Comparison of ENCODE assay signal across 23 cellular contexts in genomic region chr2:240672076-240672700, GRCh38. TPM values are rescaled to one million over a fixed set of nuclear protein-coding genes. Genes with fewer than 3 reads are reported as not detected.
DNase-seq lines count a peak whose midpoint lies in the region; ATAC-seq and TF ChIP-seq lines count a peak whose summit lies in the region.
"Had no signal": no experiment of that assay in that cellular context is flagged by ENCODE, and none has a peak within 500 bp of the region (broad histone marks: within the 10 kb centered on the region; RNA-seq: fewer than 3 reads in every experiment).

No MANE protein-coding gene starts in this region.

- H3K9ac ChIP-seq in HUES64 (ENCODE audit: low read depth, low read length), result no peak overlapping the region
- H3K9ac ChIP-seq: KMS-11 had no signal

- ATAC-seq in Right ventricle myocardium inferior, result no peak
- ATAC-seq in left ventricle myocardium superior, result no peak
- ATAC-seq: SK-N-SH treated with all-trans-retinoic acid at 6 μM for 48 hours had no signal

- H3K4me1 ChIP-seq in HUES64 (ENCODE audit: insufficient read depth, low read length) (no peaks in the 10 kb centered on the region), testis (no peaks in the 10 kb centered on the region)

- H3K36me3 ChIP-seq in HUES64 (ENCODE audit: insufficient read depth, low read length), result no peaks in the 10 kb centered on the region
- H3K36me3 ChIP-seq in testis (ENCODE audit: low read depth, missing control alignments), result no peaks in the 10 kb centered on the region

- TF ChIP-seq CTCF in testis (IDR thresholded peaks at IDR 0.05), result no peak

- no peak overlapping the region for H3K27ac ChIP-seq in HUES64 (ENCODE audit: low read depth, low read length)
- no peak overlapping the region for H3K27ac ChIP-seq in testis
- H3K27ac ChIP-seq: KMS-11, PC-9 had no signal

- H3K4me3 ChIP-seq in HUES64 (ENCODE audit: low read length) (0 out of 2 replicates have a peak overlapping the region, but pooled peaks have one; percentile 14), testis (peak overlapping the region; percentile 18 to 24)
- H3K4me3 ChIP-seq: PC-9 had no signal

- DNase-seq in Right ventricle myocardium inferior (ENCODE audit: missing footprints), result peak; percentile 45
- DNase-seq in left ventricle myocardium superior, result no peak
- DNase-seq in islet precursor cell, result peak; percentile 34
- DNase-seq in testis, result no peak
- DNase-seq in NCI-H187 (lab: John Stamatoyannopoulos, UW), result no peak
- no peak for DNase-seq in NCI-H1105 treated with DMSO at 0.1 percent for 48 hours (lab: John Stamatoyannopoulos, UW)
- no peak for DNase-seq in dermis blood vessel endothelial cell
- DNase-seq: 8988T; AML-193; C1 segment of cervical spinal cord; Calu3; CD8-positive, alpha-beta memory T cell; HFFc6; MV-4-11; NCI-H1694 treated with DMSO at 0.1 percent for 48 hours; NCI-H2107; NCI-H446 treated with DMSO at 0.1 percent for 48 hours; PC-9; RPMI8226 had no signal

- H3K9me3 ChIP-seq in HUES64 (ENCODE audit: insufficient read depth, low read depth, low read length) (no peaks in the 10 kb centered on the region), testis (no peaks in the 10 kb centered on the region)

- peaks cover 26% of the 10 kb centered on the region for H3K27me3 ChIP-seq in HUES64 (ENCODE audit: insufficient read depth, low read length)
- no peaks in the 10 kb centered on the region for H3K27me3 ChIP-seq in testis

- intact Hi-C loops in Right ventricle myocardium inferior (cut with DNase I), result no loop called here
- intact Hi-C loops in left ventricle myocardium superior (cut with micrococcal nuclease), result no loop called here
- intact Hi-C loops in testis (cut with DNase I; ENCODE audit: low total_unique reads), result no loop called here

- 94% methylated on average over 46 of the region's 46 CpGs for WGBS in HUES64
- WGBS in testis, 2 donors, result 40 to 48% methylated on average over 21 to 46 of the region's 46 CpGs

- TF ChIP-seq POLR2A in testis (IDR thresholded peaks at IDR 0.05), result no peak

RNA-seq across cellular contexts. Expression of gene AQP12B, which starts 10.5 kb away (rescaled TPM):
- total RNA-seq in Right ventricle myocardium inferior (not detected), left ventricle myocardium superior (not detected), testis (not detected), dermis blood vessel endothelial cell (not detected in 2 replicates)
- polyA plus RNA-seq in HUES64 (2013, experiment 1 of 2), result not detected
- polyA plus RNA-seq in HUES64 (2013, experiment 2 of 2), result not detected
- not detected for polyA plus RNA-seq in testis (ENCODE audit: insufficient read depth, low read depth, low replicate concordance)
- total RNA-seq: Calu3; CD8-positive, alpha-beta memory T cell; Daoy; HFFc6; PC-9 had no signal
- polyA plus RNA-seq: CD8-positive, alpha-beta memory T cell had no signal

RNA-seq across cellular contexts. Expression of gene AQP12A, which starts 19.5 kb away (rescaled TPM):
- total RNA-seq in Right ventricle myocardium inferior (not detected), left ventricle myocardium superior (not detected), testis (not detected), dermis blood vessel endothelial cell (not detected in 2 replicates)
- not detected for polyA plus RNA-seq in HUES64 (2013, experiment 1 of 2)
- polyA plus RNA-seq in HUES64 (2013, experiment 2 of 2), result not detected
- not detected for polyA plus RNA-seq in testis (ENCODE audit: insufficient read depth, low read depth, low replicate concordance)
- total RNA-seq: Calu3; CD8-positive, alpha-beta memory T cell; Daoy; HFFc6; PC-9 had no signal
- polyA plus RNA-seq: CD8-positive, alpha-beta memory T cell had no signal

RNA-seq across cellular contexts. Expression of gene GPR35, which starts 46.9 kb away (rescaled TPM):
- total RNA-seq in Right ventricle myocardium inferior (2.2 TPM), left ventricle myocardium superior (2.1 TPM), testis (10 to 100 TPM in 1 of 2 donors, 1 to 10 TPM in 1; 9.5 to 11.5 TPM), dermis blood vessel endothelial cell (0.33 and 0.85 TPM in 2 replicates)
- polyA plus RNA-seq in HUES64 (2013, experiment 1 of 2), result 0.40 TPM
- polyA plus RNA-seq in HUES64 (2013, experiment 2 of 2), result 0.57 TPM
- 3.1 TPM for polyA plus RNA-seq in testis (ENCODE audit: insufficient read depth, low read depth, low replicate concordance)

Comparison
In these comparisons a context has a peak if more than half of its experiments do, and no peak if none do; other contexts are left out.
1. DNase-seq: peak in Right ventricle myocardium inferior (single experiment) and islet precursor cell (single experiment); none in left ventricle myocardium superior (single experiment), testis (single experiment), NCI-H187 (0 of 2), NCI-H1105 treated with DMSO at 0.1 percent for 48 hours (single experiment) and dermis blood vessel endothelial cell (single experiment).